ENCODE assay signal across 6 cellular contexts in genomic region chr10:133060881-133061280, GRCh38. TPM values are rescaled to one million over a fixed set of nuclear protein-coding genes. Genes with fewer than 3 reads are reported as not detected.
"Had no signal": no experiment of that assay in that cellular context is flagged by ENCODE, and none has a peak within 500 bp of the region (broad histone marks: within the 10 kb centered on the region; RNA-seq: fewer than 3 reads in every experiment).

No MANE protein-coding gene starts in this region.

- H3K4me3 Mint-ChIP-seq: H9 had no signal

- ATAC-seq: K562 had no signal

- H2AFZ ChIP-seq: GM23248 had no signal

- DNase-seq: GM23248, GOT3, H9, HCEC 1CT, IMR-90 had no signal

- H3K4me3 ChIP-seq: GM23248, K562 had no signal

- H3K27ac Mint-ChIP-seq: H9 had no signal

- H3K27ac ChIP-seq: GM23248 had no signal

- H3K9ac ChIP-seq: GM23248 had no signal

RNA-seq across cellular contexts. Expression of gene ADGRA1, which starts 26.8 kb away (rescaled TPM):
- polyA plus RNA-seq: GM23248, IMR-90, K562 had no signal
